28 cellular contexts compared by ENCODE assay signal in genomic region chr5:54655266-54655665, GRCh38.
"Had no signal": no experiment of that assay in that cellular context is flagged by ENCODE, and none has a peak within 500 bp of the region (broad histone marks: within the 10 kb centered on the region; RNA-seq: fewer than 3 reads in every experiment).

No MANE protein-coding gene starts in this region.

- H3K36me3 Mint-ChIP-seq: activated naive CD4-positive, alpha-beta T cell treated with anti-CD3 and anti-CD28 coated beads, Interleukin-2, amount 50 U/mL, for 72 hours; stimulated activated naive B cell treated with anti-CD40 and anti-IgM and Interleukin-4, amounts not matched to agents 10 μg/mL and 1 μg/mL and 100 μg/mL, for 72 hours; WTC11 had no signal

- H3K4me3 ChIP-seq: coronary artery, dorsolateral prefrontal cortex, gastrocnemius medialis, psoas muscle, smooth muscle cell, upper lobe of left lung had no signal

- H3K27me3 Mint-ChIP-seq: activated CD8-positive, alpha-beta T cell treated with anti-CD3 and anti-CD28 coated beads for 36 hours; stimulated activated naive B cell treated with anti-CD40 and anti-IgM and Interleukin-4, amounts not matched to agents 10 μg/mL and 1 μg/mL and 100 μg/mL, for 72 hours; T-helper 17 cell had no signal

- ATAC-seq: activated CD8-positive, alpha-beta T cell treated with anti-CD3 and anti-CD28 coated beads for 36 hours; activated naive CD4-positive, alpha-beta T cell treated with anti-CD3 and anti-CD28 coated beads, Interleukin-2, amount 50 U/mL, for 72 hours; left ventricle myocardium superior; psoas muscle; stimulated activated naive B cell treated with anti-CD40 and anti-IgM and Interleukin-4, amounts not matched to agents 10 μg/mL and 1 μg/mL and 100 μg/mL, for 72 hours; T-helper 17 cell; WTC11 had no signal

- H3K27me3 ChIP-seq: brain microvascular endothelial cell, dorsolateral prefrontal cortex, gastrocnemius medialis, upper lobe of left lung had no signal

- H3K9me3 Mint-ChIP-seq: activated CD8-positive, alpha-beta T cell treated with anti-CD3 and anti-CD28 coated beads for 36 hours; activated naive CD4-positive, alpha-beta T cell treated with anti-CD3 and anti-CD28 coated beads, Interleukin-2, amount 50 U/mL, for 72 hours; WTC11 had no signal

- H3K27ac Mint-ChIP-seq: activated CD8-positive, alpha-beta T cell treated with anti-CD3 and anti-CD28 coated beads for 36 hours; stimulated activated naive B cell treated with anti-CD40 and anti-IgM and Interleukin-4, amounts not matched to agents 10 μg/mL and 1 μg/mL and 100 μg/mL, for 72 hours; T-helper 17 cell; WTC11 had no signal

- H3K4me1 Mint-ChIP-seq: WTC11 had no signal

- H3K9me3 ChIP-seq: gastrocnemius medialis, psoas muscle, upper lobe of left lung had no signal

- H3K27ac ChIP-seq: brain microvascular endothelial cell, dorsolateral prefrontal cortex, gastrocnemius medialis, parathyroid adenoma, psoas muscle had no signal

- DNase-seq: activated CD4-positive, alpha-beta T cell treated with anti-CD3 and anti-CD28 coated beads for 1 hour; activated CD4-positive, alpha-beta T cell treated with anti-CD3 and anti-CD28 coated beads, Interleukin-2, amount 50 U/mL, for 1 hour; activated CD8-positive, alpha-beta T cell treated with anti-CD3 and anti-CD28 coated beads for 36 hours; activated naive CD4-positive, alpha-beta T cell; activated T-cell treated with anti-CD3 and anti-CD28 coated beads, Interleukin-2, amount 50 U/mL, for 48 hours; anterior cingulate cortex; brain microvascular endothelial cell; dorsolateral prefrontal cortex; effector memory CD4-positive, alpha-beta T cell; gastrocnemius medialis; glutamatergic neuron; islet precursor cell; left ventricle myocardium superior; nucleus accumbens; psoas muscle; stimulated activated CD4-positive, alpha-beta T cell treated with anti-CD3 and anti-CD28 coated beads, Interleukin-1b, Interleukin-23, amount 100 ng/mL, for 48 hours; stimulated activated CD4-positive, alpha-beta T cell treated with anti-CD3 and anti-CD28 coated beads, Interleukin-4, amount 100 ng/mL, for 4 hours; stimulated activated CD8-positive, alpha-beta memory T cell treated with anti-CD3 and anti-CD28 coated beads, Interleukin-4, amount 100 ng/mL, for 48 hours; stimulated activated naive B cell treated with anti-CD40 and anti-IgM and Interleukin-4, amounts not matched to agents 10 μg/mL and 1 μg/mL and 100 μg/mL, for 72 hours; SW 1271; T-helper 17 cell; T1000; upper lobe of left lung had no signal

- H3K4me3 Mint-ChIP-seq: activated CD8-positive, alpha-beta T cell treated with anti-CD3 and anti-CD28 coated beads for 36 hours; stimulated activated naive B cell treated with anti-CD40 and anti-IgM and Interleukin-4, amounts not matched to agents 10 μg/mL and 1 μg/mL and 100 μg/mL, for 72 hours; T-helper 17 cell; WTC11 had no signal

- H3K36me3 ChIP-seq: brain microvascular endothelial cell, gastrocnemius medialis, upper lobe of left lung had no signal

- H3K4me1 ChIP-seq: parathyroid adenoma had no signal
